In the genomic region with DNA sequence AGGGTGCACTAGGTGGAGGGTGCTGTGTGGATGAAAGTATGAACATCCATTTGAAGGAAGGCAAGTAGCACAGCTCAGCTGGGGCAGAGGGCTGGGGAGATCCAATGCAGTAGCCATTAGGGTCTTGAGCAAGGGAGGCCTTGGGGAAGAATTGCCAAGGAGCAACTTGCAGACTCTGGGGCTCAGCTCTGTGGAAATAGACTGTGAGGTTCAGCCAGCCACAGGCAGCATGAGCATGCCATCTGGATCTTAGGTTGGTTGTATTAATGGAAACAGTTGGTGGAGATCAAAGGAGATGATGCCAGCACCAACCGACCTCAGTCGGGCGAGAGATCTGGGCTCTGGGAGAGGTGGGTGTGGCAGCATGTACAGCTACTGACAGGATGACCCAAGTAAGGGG, we compare ENCODE assay signal across 11 cellular contexts. TPM values are rescaled to one million over a fixed set of nuclear protein-coding genes. Genes with fewer than 3 reads are reported as not detected.
A peak's percentile ranks its signal among the peaks of the same experiment; 100 is the strongest.
DNase-seq lines count a peak whose midpoint lies in the region; ATAC-seq and TF ChIP-seq lines count a peak whose summit lies in the region.
"Had no signal": no experiment of that assay in that cellular context is flagged by ENCODE, and none has a peak within 500 bp of the region (broad histone marks: within the 10 kb centered on the region; RNA-seq: fewer than 3 reads in every experiment).

No MANE protein-coding gene starts in this region.

- peak overlapping the region; percentile 60 for H3K27ac Mint-ChIP-seq in neural crest cell (ENCODE audit: unreplicated experiment)

- H3K9me3 ChIP-seq in DOHH2 (ENCODE audit: control insufficient read depth, insufficient read depth, low read length): no peaks in the 10 kb centered on the region

- no peaks in the 10 kb centered on the region for H3K9me2 ChIP-seq in DOHH2 (replicated peaks; ENCODE audit: control insufficient read depth, low read length)

- peaks cover 37% of the 10 kb centered on the region for H3K36me3 Mint-ChIP-seq in activated T-cell treated with anti-CD3 and anti-CD28 coated beads, Interleukin-2, amount 50 U/mL, for 4 hours (ENCODE audit: insufficient read depth)
- no peaks in the 10 kb centered on the region for H3K36me3 Mint-ChIP-seq in neural crest cell (ENCODE audit: low read depth)

- H3K4me1 Mint-ChIP-seq in activated T-cell treated with anti-CD3 and anti-CD28 coated beads, Interleukin-2, amount 50 U/mL, for 4 hours (ENCODE audit: low read depth): peaks cover 83% of the 10 kb centered on the region
- H3K4me1 Mint-ChIP-seq in neural crest cell: peaks cover 19% of the 10 kb centered on the region

- ATAC-seq in HG03135 (IDR thresholded peaks at IDR 0.05; ENCODE audit: unreplicated experiment): peak; percentile 18
- ATAC-seq in activated T-cell treated with anti-CD3 and anti-CD28 coated beads, Interleukin-2, amount 50 U/mL, for 4 hours: peak in 1 of 2 donors; percentile 3
- ATAC-seq in GM18498 (IDR thresholded peaks at IDR 0.05; ENCODE audit: unreplicated experiment): no peak

- H3F3A ChIP-seq in DOHH2 (ENCODE audit: control insufficient read depth, insufficient read depth): no peaks in the 10 kb centered on the region

- H4K20me1 ChIP-seq in DOHH2 (ENCODE audit: control insufficient read depth, insufficient read depth, low read depth, low read length): no peaks in the 10 kb centered on the region

- H3K4me1 ChIP-seq in DOHH2 (ENCODE audit: control insufficient read depth, low read length): peaks cover 15% of the 10 kb centered on the region

- no peak for TF ChIP-seq CTCF in DOHH2 (IDR thresholded peaks at IDR 0.05; ENCODE audit: low read depth, low read length, poor library complexity, severe bottlenecking)
- no peak for TF ChIP-seq CTCF in neural crest cell (conservative IDR thresholded peaks at IDR 0.05)

- no peaks in the 10 kb centered on the region for H3K27me3 ChIP-seq in DOHH2 (ENCODE audit: control insufficient read depth, low read length)
- H3K27me3 ChIP-seq: brain microvascular endothelial cell had no signal

- H3K4me3 ChIP-seq in DOHH2 (ENCODE audit: low read length): peak overlapping the region; percentile 50

- H3K79me2 ChIP-seq in DOHH2 (ENCODE audit: control insufficient read depth, low read length): no peaks in the 10 kb centered on the region

- no peaks in the 10 kb centered on the region for H3K9me3 Mint-ChIP-seq in activated T-cell treated with anti-CD3 and anti-CD28 coated beads, Interleukin-2, amount 50 U/mL, for 4 hours
- H3K9me3 Mint-ChIP-seq in neural crest cell: no peaks in the 10 kb centered on the region

- peak overlapping the region; percentile 3 for H3K27ac ChIP-seq in DOHH2 (ENCODE audit: low read depth, low read length)
- H3K27ac ChIP-seq: brain microvascular endothelial cell had no signal

- DNase-seq in activated T-cell treated with anti-CD3 and anti-CD28 coated beads, Interleukin-2, amount 50 U/mL, for 4 hours: no peak
- DNase-seq in neural crest cell (ENCODE audit: low read depth, low spot score) (no peak), NCI-H1092 treated with DMSO at 0.1 percent for 48 hours (lab: John Stamatoyannopoulos, UW) (no peak), NCI-H345 (lab: John Stamatoyannopoulos, UW) (no peak), cerebellar nuclear complex (lab: John Stamatoyannopoulos, UW) (no peak)
- DNase-seq: brain microvascular endothelial cell, Calu3 had no signal

- peak overlapping the region; percentile 98 for H3K4me3 Mint-ChIP-seq in activated T-cell treated with anti-CD3 and anti-CD28 coated beads, Interleukin-2, amount 50 U/mL, for 4 hours
- H3K4me3 Mint-ChIP-seq in neural crest cell: no peak overlapping the region

- no peaks in the 10 kb centered on the region for H3K27me3 Mint-ChIP-seq in activated T-cell treated with anti-CD3 and anti-CD28 coated beads, Interleukin-2, amount 50 U/mL, for 4 hours (ENCODE audit: low read depth)
- H3K27me3 Mint-ChIP-seq in neural crest cell (ENCODE audit: low read depth): no peaks in the 10 kb centered on the region

- no peaks in the 10 kb centered on the region for H3K36me3 ChIP-seq in DOHH2 (ENCODE audit: control insufficient read depth, low read length)
- H3K36me3 ChIP-seq: brain microvascular endothelial cell had no signal

- H3K4me2 ChIP-seq in DOHH2 (ENCODE audit: low read length): peak overlapping the region; percentile 72

RNA-seq across cellular contexts. Expression of gene ZAP70, which starts 5.6 kb away (rescaled TPM):
- 100 to 1,000 TPM; 156 to 194 (median 186) TPM for total RNA-seq in activated T-cell treated with anti-CD3 and anti-CD28 coated beads, Interleukin-2, amount 50 U/mL, for 4 hours
- total RNA-seq in neural crest cell: 2.4 and 2.8 TPM in 2 replicates
- total RNA-seq: Calu3, NCI-H460 had no signal

RNA-seq across cellular contexts. Expression of gene C2orf92, which starts 49.4 kb away (rescaled TPM):
- 1 to 10 TPM; 3.3 to 4.4 (median 4.0) TPM for total RNA-seq in activated T-cell treated with anti-CD3 and anti-CD28 coated beads, Interleukin-2, amount 50 U/mL, for 4 hours
- total RNA-seq in neural crest cell: 10.3 and 12.5 TPM in 2 replicates

RNA-seq across cellular contexts. Expression of gene ACTR1B, which starts 55.1 kb away (rescaled TPM):
- 10 to 100 TPM; 66.3 to 70.7 (median 67.1) TPM for total RNA-seq in activated T-cell treated with anti-CD3 and anti-CD28 coated beads, Interleukin-2, amount 50 U/mL, for 4 hours
- 62.6 and 63.4 TPM in 2 replicates for total RNA-seq in neural crest cell

Comparison
In these comparisons a context has a peak if more than half of its experiments do, and no peak if none do; other contexts are left out.
1. RNA of gene ZAP70, which starts 5.6 kb away (total RNA-seq): 156 to 194 TPM in activated T-cell treated with anti-CD3 and anti-CD28 coated beads, Interleukin-2, amount 50 U/mL, for 4 hours; 2.4 to 2.8 TPM in neural crest cell; every median in the first group is over 10 times any median in the second.